ENCODE assay signal across 1 cellular context in genomic region chr20:37471741-37472235, GRCh38.
TF ChIP-seq lines count a peak whose summit lies in the region.

No MANE protein-coding gene starts in this region.

TF ChIP-seq in HepG2, 621 proteins besides CTCF, POLR2A, EP300 and RAD21:
- TF ChIP-seq ZNF530 (CRISPR knock-in tag; IDR thresholded peaks at IDR 0.05; ENCODE audit: low read depth): no peak
- no peak for TF ChIP-seq ZNF629 (CRISPR knock-in tag; conservative IDR thresholded peaks at IDR 0.05)
- TF ChIP-seq ZNF251 (CRISPR knock-in tag; IDR thresholded peaks at IDR 0.05): no peak
- TF ChIP-seq ZNF441 (CRISPR knock-in tag; IDR thresholded peaks at IDR 0.05; ENCODE audit: borderline replicate concordance): no peak
- TF ChIP-seq HDAC2 (CRISPR knock-in tag; IDR thresholded peaks at IDR 0.05): no peak
- no peak for TF ChIP-seq CCDC6 (CRISPR knock-in tag; IDR thresholded peaks at IDR 0.05)
- no peak for TF ChIP-seq XRCC5 (optimal IDR thresholded peaks at IDR 0.05; ENCODE audit: low read length)
- TF ChIP-seq BCL3 (CRISPR knock-in tag; IDR thresholded peaks at IDR 0.05): no peak
- TF ChIP-seq ZBTB20 (CRISPR knock-in tag; IDR thresholded peaks at IDR 0.05; ENCODE audit: borderline replicate concordance, low read depth): no peak
- TF ChIP-seq MLX (CRISPR knock-in tag; IDR thresholded peaks at IDR 0.05): no peak
